Comparison of ENCODE assay signal across 8 cellular contexts in genomic region chr5:79990598-79991507, GRCh38. TPM values are rescaled to one million over a fixed set of nuclear protein-coding genes. Genes with fewer than 3 reads are reported as not detected.
DNase-seq lines count a peak whose midpoint lies in the region; FAIRE-seq and TF ChIP-seq lines count a peak whose summit lies in the region.

TSS of gene MTX3 (minus strand) at chr5:79991262. CDS start at chr5:79991238, 24 bp downstream.

- H3K9me3 ChIP-seq in HEK293 (ENCODE audit: control insufficient read depth, insufficient read depth, low read depth, low read length) (no peaks in the 10 kb centered on the region), osteoblast (ENCODE audit: low read depth, low read length) (no peaks in the 10 kb centered on the region), testis (no peaks in the 10 kb centered on the region)

- H3K4me1 ChIP-seq in HEK293 (ENCODE audit: control insufficient read depth, insufficient read depth, low read length) (peaks cover 10% of the 10 kb centered on the region), osteoblast (ENCODE audit: insufficient read depth, low read length) (peaks cover 23% of the 10 kb centered on the region), testis (peaks cover 4% of the 10 kb centered on the region)

- peak within 1 kb of the TSS; percentile 70 for H3K4me3 ChIP-seq in HEK293 (ENCODE audit: low read depth, low read length)
- peak within 1 kb of the TSS; percentile 98 for H3K4me3 ChIP-seq in osteoblast (ENCODE audit: insufficient read depth, low read length)
- peak within 1 kb of the TSS; percentile 79 to 88 for H3K4me3 ChIP-seq in testis

- peaks cover 45% of the 10 kb centered on the region for H3K4me1 Mint-ChIP-seq in activated naive CD8-positive, alpha-beta T cell (ENCODE audit: low read depth)

- H2AFZ ChIP-seq in osteoblast (ENCODE audit: low read length), result peak within 1 kb of the TSS; percentile 92

- peaks cover 17% of the 10 kb centered on the region for H3K36me3 Mint-ChIP-seq in activated naive CD8-positive, alpha-beta T cell

- DNase-seq in NCI-H1092 treated with DMSO at 0.1 percent for 48 hours (lab: John Stamatoyannopoulos, UW) (peak; percentile 70), SKM-1 (lab: John Stamatoyannopoulos, UW; ENCODE audit: unreplicated experiment) (peak; percentile 37), head of caudate nucleus (peak; percentile 82 to 96 (median 90)), osteoblast (ENCODE audit: insufficient read length, low spot score, missing footprints) (peak; percentile 83), testis (peak; percentile 91)

- no peaks in the 10 kb centered on the region for H3K9me3 Mint-ChIP-seq in activated naive CD8-positive, alpha-beta T cell (ENCODE audit: low read depth)

- TF ChIP-seq CTCF in HEK293 (tag by site-specific recombination; IDR thresholded peaks at IDR 0.05), result peak; percentile 41; the same call in 1 of the 2 replicates
- no peak for TF ChIP-seq CTCF in osteoblast (IDR thresholded peaks at IDR 0.05; ENCODE audit: extremely low read depth, low read depth, low read length)
- no peak for TF ChIP-seq CTCF in testis (IDR thresholded peaks at IDR 0.05)

- TF ChIP-seq POLR2A in testis (IDR thresholded peaks at IDR 0.05), result no peak

- H3K79me2 ChIP-seq in osteoblast (ENCODE audit: insufficient read depth, low read length), result peaks cover 9% of the 10 kb centered on the region

- H4K20me1 ChIP-seq in osteoblast (ENCODE audit: insufficient read depth, low read length), result no peaks in the 10 kb centered on the region

- POLR2A ChIA-PET in HEK293 (lab: Yijun Ruan, JAX), result interaction anchor here (1.3 to 1.5 kb wide), 2 partner anchors 23 to 265 kb away, joined by 3 read pairs; partner anchors contain the start of gene SERINC5

- peak within 1 kb of the TSS; percentile 98 for H3K4me3 Mint-ChIP-seq in activated naive CD8-positive, alpha-beta T cell

- H3K27ac Mint-ChIP-seq in activated naive CD8-positive, alpha-beta T cell, result peak within 1 kb of the TSS; percentile 100

- H3K27me3 ChIP-seq in osteoblast (ENCODE audit: insufficient read depth, low read length) (no peaks in the 10 kb centered on the region), testis (no peaks in the 10 kb centered on the region)

- intact Hi-C loops in head of caudate nucleus (cut with DNase I) (loop anchor here (10.0 kb wide), 1 partner anchor 84 kb away; no protein-coding TSS in a partner anchor), testis (cut with DNase I; ENCODE audit: low total_unique reads) (no loop called here)

- H3K27ac ChIP-seq in HEK293 (ENCODE audit: extremely low read depth, low read depth, low read length) (peak within 1 kb of the TSS; percentile 89), osteoblast (ENCODE audit: low read depth, low read length) (peak within 1 kb of the TSS; percentile 71), testis (peak within 1 kb of the TSS; percentile 76)

- FAIRE-seq in G401.6 (lab: Jason Lieb, UNC), result peak; percentile 96

- WGBS in testis, 2 donors, result 0 to 3% methylated on average over 14 to 50 of the region's 50 CpGs

- H3K36me3 ChIP-seq in HEK293 (ENCODE audit: control insufficient read depth in 2 of 2, insufficient read depth in 1 of 2, low read length in 2 of 2) (peaks cover 16 to 30% of the 10 kb centered on the region in 2 experiments), osteoblast (ENCODE audit: insufficient read depth, low read length) (peaks cover 20% of the 10 kb centered on the region), testis (ENCODE audit: low read depth, missing control alignments) (no peaks in the 10 kb centered on the region)

- CTCF ChIA-PET in HEK293 (lab: Yijun Ruan, JAX), result interaction anchor here (0.7 to 1.9 kb wide), 3 partner anchors 93 to 111 kb away, joined by 3 to 7 read pairs (median 3); no protein-coding TSS in a partner anchor

- peak within 1 kb of the TSS; percentile 95 for H3K4me2 ChIP-seq in osteoblast (ENCODE audit: insufficient read depth, low read length)

- peaks cover 2% of the 10 kb centered on the region for H3K27me3 Mint-ChIP-seq in activated naive CD8-positive, alpha-beta T cell

TF ChIP-seq in HEK293, 187 proteins besides CTCF, POLR2A, EP300 and RAD21 (continues in another document):
- peak; percentile 79 for TF ChIP-seq SP2 (tag by site-specific recombination; IDR thresholded peaks at IDR 0.05)
- TF ChIP-seq, protein P1, sequence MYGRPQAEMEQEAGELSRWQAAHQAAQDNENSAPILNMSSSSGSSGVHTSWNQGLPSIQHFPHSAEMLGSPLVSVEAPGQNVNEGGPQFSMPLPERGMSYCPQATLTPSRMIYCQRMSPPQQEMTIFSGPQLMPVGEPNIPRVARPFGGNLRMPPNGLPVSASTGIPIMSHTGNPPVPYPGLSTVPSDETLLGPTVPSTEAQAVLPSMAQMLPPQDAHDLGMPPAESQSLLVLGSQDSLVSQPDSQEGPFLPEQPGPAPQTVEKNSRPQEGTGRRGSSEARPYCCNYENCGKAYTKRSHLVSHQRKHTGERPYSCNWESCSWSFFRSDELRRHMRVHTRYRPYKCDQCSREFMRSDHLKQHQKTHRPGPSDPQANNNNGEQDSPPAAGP (tag by site-specific recombination; IDR thresholded peaks at IDR 0.05), result 0 out of 2 replicates have a peak, but pooled peaks have one; percentile 54
- peak; percentile 95 for TF ChIP-seq YY2 (tag by site-specific recombination; IDR thresholded peaks at IDR 0.05)
- TF ChIP-seq ZXDB (tag by site-specific recombination; IDR thresholded peaks at IDR 0.05), result peak; percentile 85
- peak; percentile 76 for TF ChIP-seq TCF7L2 (IDR thresholded peaks at IDR 0.05; ENCODE audit: borderline replicate concordance, low read depth, low read length)
- peak; percentile 60; the same call in 1 of the 2 replicates for TF ChIP-seq ZBTB20 (tag by site-specific recombination; IDR thresholded peaks at IDR 0.05)
- TF ChIP-seq ZNF48 (tag by site-specific recombination; IDR thresholded peaks at IDR 0.05), result no peak
- TF ChIP-seq, protein P2, sequence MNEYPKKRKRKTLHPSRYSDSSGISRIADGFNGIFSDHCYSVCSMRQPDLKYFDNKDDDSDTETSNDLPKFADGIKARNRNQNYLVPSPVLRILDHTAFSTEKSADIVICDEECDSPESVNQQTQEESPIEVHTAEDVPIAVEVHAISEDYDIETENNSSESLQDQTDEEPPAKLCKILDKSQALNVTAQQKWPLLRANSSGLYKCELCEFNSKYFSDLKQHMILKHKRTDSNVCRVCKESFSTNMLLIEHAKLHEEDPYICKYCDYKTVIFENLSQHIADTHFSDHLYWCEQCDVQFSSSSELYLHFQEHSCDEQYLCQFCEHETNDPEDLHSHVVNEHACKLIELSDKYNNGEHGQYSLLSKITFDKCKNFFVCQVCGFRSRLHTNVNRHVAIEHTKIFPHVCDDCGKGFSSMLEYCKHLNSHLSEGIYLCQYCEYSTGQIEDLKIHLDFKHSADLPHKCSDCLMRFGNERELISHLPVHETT (tag by site-specific recombination; IDR thresholded peaks at IDR 0.05), result peak; percentile 74; the same call in 1 of the 2 replicates
- TF ChIP-seq ZNF785 (tag by site-specific recombination; IDR thresholded peaks at IDR 0.05), result no peak
- peak; percentile 78 for TF ChIP-seq KLF9 (tag by site-specific recombination; IDR thresholded peaks at IDR 0.05; ENCODE audit: low read depth)
- TF ChIP-seq YY1 (tag by site-specific recombination; IDR thresholded peaks at IDR 0.05), result peak; percentile 94
- TF ChIP-seq ZNF488 (tag by site-specific recombination; IDR thresholded peaks at IDR 0.05), result no peak
- TF ChIP-seq BCL6B (tag by site-specific recombination; IDR thresholded peaks at IDR 0.05), result no peak
- no peak for TF ChIP-seq ZNF707 (tag by site-specific recombination; IDR thresholded peaks at IDR 0.05)
- TF ChIP-seq ZNF24 (tag by site-specific recombination; IDR thresholded peaks at IDR 0.05), result peak; percentile 38; the same call in 1 of the 2 replicates

RNA-seq across cellular contexts. Expression of gene MTX3, which starts in this region (rescaled TPM):
- total RNA-seq in osteoblast (17.7 and 18.9 TPM in 2 replicates), testis (10 to 100 TPM; 17.5 to 19.4 TPM)
- polyA plus RNA-seq in testis (ENCODE audit: insufficient read depth, low read depth, low replicate concordance), result 8.7 TPM

Comparison
In these comparisons a context has a peak if more than half of its experiments do, and no peak if none do; other contexts are left out.
1. Peak in every context shown above with its lines: DNase-seq, H3K4me3 ChIP-seq and H3K27ac ChIP-seq.
2. DNase-seq: peak in every context shown above with its lines; median percentile 91 in testis; 90 in head of caudate nucleus; 83 in osteoblast; 70 in NCI-H1092 treated with DMSO at 0.1 percent for 48 hours; 37 in SKM-1.